15 cellular contexts compared by ENCODE assay signal in the genomic region with DNA sequence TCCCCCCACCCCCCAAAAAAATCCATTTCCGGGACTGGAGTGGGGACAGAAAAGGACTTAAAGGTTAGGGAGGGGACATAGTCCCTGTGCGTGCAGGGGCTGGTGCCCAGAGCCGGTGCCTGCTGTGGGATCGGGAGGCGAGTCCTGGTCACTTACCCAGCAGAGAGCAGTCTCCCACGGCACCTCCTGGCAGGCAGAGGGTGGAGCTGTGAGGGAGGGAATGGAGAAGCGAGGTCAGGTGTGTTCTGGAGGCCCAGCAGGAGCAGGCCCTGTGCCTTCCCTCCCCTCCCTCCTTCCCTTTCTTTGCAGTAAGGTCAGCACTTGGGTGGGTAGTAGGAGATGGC. TPM values are rescaled to one million over a fixed set of nuclear protein-coding genes. Genes with fewer than 3 reads are reported as not detected.
"Had no signal": no experiment of that assay in that cellular context is flagged by ENCODE, and none has a peak within 500 bp of the region (broad histone marks: within the 10 kb centered on the region; RNA-seq: fewer than 3 reads in every experiment).

No MANE protein-coding gene starts in this region.

- H3K27me3 ChIP-seq: neutrophil, testis had no signal

- H3K36me3 ChIP-seq: neutrophil, prostate gland had no signal

- H3K27ac Mint-ChIP-seq: activated naive CD8-positive, alpha-beta T cell treated with anti-CD3 and anti-CD28 coated beads for 36 hours had no signal

- H3K4me3 ChIP-seq: lung, prostate gland, testis had no signal

- H3K27ac ChIP-seq: neutrophil, prostate gland, testis had no signal

- H3K9me3 ChIP-seq: neutrophil, prostate gland, testis had no signal

- DNase-seq: activated CD4-positive, alpha-beta T cell treated with anti-CD3 and anti-CD28 coated beads, Interleukin-2, amount 50 U/mL, for 4 hours; activated CD4-positive, CD25-positive, alpha-beta regulatory T cell treated with anti-CD3 and anti-CD28 coated beads, Interleukin-2, amount 50 U/mL, for 72 hours; activated naive CD8-positive, alpha-beta T cell treated with anti-CD3 and anti-CD28 coated beads for 36 hours; activated T-cell treated with anti-CD3 and anti-CD28 coated beads, Interleukin-2, amount 50 U/mL, for 1 hour; anterior cingulate cortex; foreskin melanocyte; islet precursor cell; midbrain; stimulated activated CD4-positive, alpha-beta T cell treated with anti-CD3 and anti-CD28 coated beads, Interleukin-12 subunit alpha, Interleukin-12 subunit beta, amount 100 ng/mL, for 4 hours; stimulated activated CD4-positive, alpha-beta T cell treated with anti-CD3 and anti-CD28 coated beads, Interleukin-2, amount 100 ng/mL, for 48 hours; stimulated activated naive CD4-positive, alpha-beta T cell treated with Interleukin-2 at 50 U/mL for 16 hours; testis had no signal

- H3K36me3 Mint-ChIP-seq: activated naive CD8-positive, alpha-beta T cell treated with anti-CD3 and anti-CD28 coated beads for 36 hours had no signal

- H3K4me1 ChIP-seq: prostate gland, testis had no signal

- H3K9me3 Mint-ChIP-seq: activated naive CD8-positive, alpha-beta T cell treated with anti-CD3 and anti-CD28 coated beads for 36 hours had no signal

- H3K4me3 Mint-ChIP-seq: activated naive CD8-positive, alpha-beta T cell treated with anti-CD3 and anti-CD28 coated beads for 36 hours had no signal

- H3K27me3 Mint-ChIP-seq: activated naive CD8-positive, alpha-beta T cell treated with anti-CD3 and anti-CD28 coated beads for 36 hours had no signal

RNA-seq across cellular contexts. Expression of gene ACR, which starts 37.0 kb away (rescaled TPM):
- total RNA-seq: activated naive CD8-positive, alpha-beta T cell treated with anti-CD3 and anti-CD28 coated beads for 36 hours had no signal
